8 cellular contexts compared by ENCODE assay signal in the genomic region with DNA sequence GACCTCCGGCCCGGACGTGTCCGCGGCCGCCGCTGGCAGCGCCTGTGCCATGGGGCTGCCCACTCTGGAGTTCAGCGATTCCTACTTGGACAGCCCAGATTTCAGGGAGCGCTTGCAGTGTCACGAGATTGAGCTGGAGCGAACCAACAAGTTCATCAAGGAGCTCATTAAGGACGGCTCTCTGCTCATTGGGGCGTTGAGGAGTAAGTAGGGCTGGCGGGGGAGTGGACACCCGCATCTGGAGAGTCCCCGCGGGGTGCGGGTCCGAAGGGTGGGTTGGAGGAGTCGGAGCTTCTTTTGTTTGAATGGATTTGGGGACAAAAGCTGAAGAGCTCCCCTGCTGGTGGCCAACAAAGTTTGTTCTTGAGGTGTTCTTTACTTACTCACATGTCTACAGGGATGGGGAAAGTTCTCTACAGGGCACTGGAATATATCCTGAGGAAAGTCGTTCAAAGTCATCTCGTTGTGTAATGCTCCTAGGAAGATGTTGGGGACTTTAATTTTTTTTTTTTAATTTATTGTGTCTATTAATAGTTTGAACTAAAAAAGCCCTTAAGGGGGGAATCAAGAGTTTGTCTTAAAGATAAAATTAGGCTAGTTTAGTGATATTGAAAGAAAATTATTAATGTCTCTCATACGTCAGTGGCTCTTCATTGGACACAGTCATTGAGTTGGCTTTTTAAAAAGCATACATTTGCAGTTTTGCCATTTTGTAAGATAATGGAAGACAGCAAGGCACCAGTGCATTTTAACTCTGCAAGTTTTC.
DNase-seq lines count a peak whose midpoint lies in the region; ATAC-seq and TF ChIP-seq lines count a peak whose summit lies in the region.

No MANE protein-coding gene starts in this region.

- TF ChIP-seq CTCF in AG09319 (IDR thresholded peaks at IDR 0.05; ENCODE audit: low read depth, low read length) = peak; percentile 76

- DNase-seq in AG09319 (ENCODE audit: extremely low read depth, low read depth) (peak; percentile 66), NCI-H1417 treated with DMSO at 0.1 percent for 48 hours (lab: John Stamatoyannopoulos, UW) (peak; percentile 17), germinal center (ENCODE audit: low spot score) (peak; percentile 53)
- peak; percentile 33 to 35 for DNase-seq in activated T-cell treated with anti-CD3 and anti-CD28 coated beads, Interleukin-2, amount 50 U/mL, for 48 hours
- no peak for DNase-seq in stimulated activated naive CD4-positive, alpha-beta T cell treated with Interleukin-2 at 50 U/mL for 16 hours (lab: John Stamatoyannopoulos, UW)

- H3K9me3 ChIP-seq in neuron (ENCODE audit: low read length) = no peaks in the 10 kb centered on the region

- H3K4me3 ChIP-seq in neuron (ENCODE audit: low read length) = peak overlapping the region; percentile 80

- ATAC-seq in GM18502 (IDR thresholded peaks at IDR 0.05; ENCODE audit: poor library complexity, unreplicated experiment) = peak; percentile 77
- peak; percentile 56 for ATAC-seq in HG02884 (IDR thresholded peaks at IDR 0.05; ENCODE audit: unreplicated experiment)

- peaks cover 15% of the 10 kb centered on the region for H3K4me1 ChIP-seq in neuron (ENCODE audit: insufficient read depth, low read length)

- peak overlapping the region; percentile 99 for H2AFZ ChIP-seq in neuron (ENCODE audit: low read depth, low read length)

- no peaks in the 10 kb centered on the region for H3K36me3 ChIP-seq in neuron (ENCODE audit: insufficient read depth, low read length)

- no peaks in the 10 kb centered on the region for H3K27me3 ChIP-seq in neuron (ENCODE audit: insufficient read depth, low read length)
